In genomic region chr9:706073-706472, GRCh38 we compare ENCODE assay signal across 10 cellular contexts.
DNase-seq lines count a peak whose midpoint lies in the region; ATAC-seq and TF ChIP-seq lines count a peak whose summit lies in the region.
"Had no signal": no experiment of that assay in that cellular context is flagged by ENCODE, and none has a peak within 500 bp of the region (broad histone marks: within the 10 kb centered on the region; RNA-seq: fewer than 3 reads in every experiment).

No MANE protein-coding gene starts in this region.

- H3K27me3 Mint-ChIP-seq in T-helper 1 cell treated with Interleukin-12 subunit alpha and Interleukin-12 subunit beta and Interleukin-4 antibody, amounts not matched to agents 30 μg/mL and 1 μg/mL, for 36 hours (ENCODE audit: low read depth) = peaks cover 17% of the 10 kb centered on the region
- peaks cover 15% of the 10 kb centered on the region for H3K27me3 Mint-ChIP-seq in activated naive CD8-positive, alpha-beta T cell treated with anti-CD3 and anti-CD28 coated beads, Interleukin-2, amount 50 U/mL, for 24 hours
- H3K27me3 Mint-ChIP-seq in stimulated activated naive CD8-positive, alpha-beta T cell treated with anti-CD3 and anti-CD28 coated beads, Interleukin-15, amount 100 ng/mL, for 72 hours = peaks cover 21% of the 10 kb centered on the region

- H3K9me3 Mint-ChIP-seq in T-helper 1 cell treated with Interleukin-12 subunit alpha and Interleukin-12 subunit beta and Interleukin-4 antibody, amounts not matched to agents 30 μg/mL and 1 μg/mL, for 36 hours = no peaks in the 10 kb centered on the region
- no peaks in the 10 kb centered on the region for H3K9me3 Mint-ChIP-seq in activated naive CD8-positive, alpha-beta T cell treated with anti-CD3 and anti-CD28 coated beads, Interleukin-2, amount 50 U/mL, for 24 hours
- H3K9me3 Mint-ChIP-seq in stimulated activated naive CD8-positive, alpha-beta T cell treated with anti-CD3 and anti-CD28 coated beads, Interleukin-15, amount 100 ng/mL, for 72 hours = no peaks in the 10 kb centered on the region

- peaks cover 16% of the 10 kb centered on the region for H3K4me1 Mint-ChIP-seq in T-helper 1 cell treated with Interleukin-12 subunit alpha and Interleukin-12 subunit beta and Interleukin-4 antibody, amounts not matched to agents 30 μg/mL and 1 μg/mL, for 36 hours (ENCODE audit: low read depth)
- peaks cover 14% of the 10 kb centered on the region for H3K4me1 Mint-ChIP-seq in activated naive CD8-positive, alpha-beta T cell treated with anti-CD3 and anti-CD28 coated beads, Interleukin-2, amount 50 U/mL, for 24 hours
- peaks cover 11% of the 10 kb centered on the region for H3K4me1 Mint-ChIP-seq in stimulated activated naive CD8-positive, alpha-beta T cell treated with anti-CD3 and anti-CD28 coated beads, Interleukin-15, amount 100 ng/mL, for 72 hours

- H3K9me3 ChIP-seq in left lung = no peaks in the 10 kb centered on the region

- no peak overlapping the region for H3K27ac Mint-ChIP-seq in T-helper 1 cell treated with Interleukin-12 subunit alpha and Interleukin-12 subunit beta and Interleukin-4 antibody, amounts not matched to agents 30 μg/mL and 1 μg/mL, for 36 hours
- H3K27ac Mint-ChIP-seq in activated naive CD8-positive, alpha-beta T cell treated with anti-CD3 and anti-CD28 coated beads, Interleukin-2, amount 50 U/mL, for 24 hours = peak overlapping the region; percentile 97
- H3K27ac Mint-ChIP-seq in stimulated activated naive CD8-positive, alpha-beta T cell treated with anti-CD3 and anti-CD28 coated beads, Interleukin-15, amount 100 ng/mL, for 72 hours = peak overlapping the region in 1 of 2 donors; percentile 94

- no peaks in the 10 kb centered on the region for H3K27me3 ChIP-seq in left lung
- H3K27me3 ChIP-seq: cardiac muscle cell had no signal

- H3K36me3 Mint-ChIP-seq in T-helper 1 cell treated with Interleukin-12 subunit alpha and Interleukin-12 subunit beta and Interleukin-4 antibody, amounts not matched to agents 30 μg/mL and 1 μg/mL, for 36 hours (ENCODE audit: low read depth) = no peaks in the 10 kb centered on the region
- H3K36me3 Mint-ChIP-seq in activated naive CD8-positive, alpha-beta T cell treated with anti-CD3 and anti-CD28 coated beads, Interleukin-2, amount 50 U/mL, for 24 hours (ENCODE audit: low read depth) = peaks cover 4% of the 10 kb centered on the region

- H3K27ac ChIP-seq in left lung = no peak overlapping the region

- peaks cover 0 to 4% of the 10 kb centered on the region in 2 donors for H3K36me3 ChIP-seq in left lung
- H3K36me3 ChIP-seq: cardiac muscle cell had no signal

- H3K4me3 Mint-ChIP-seq in T-helper 1 cell treated with Interleukin-12 subunit alpha and Interleukin-12 subunit beta and Interleukin-4 antibody, amounts not matched to agents 30 μg/mL and 1 μg/mL, for 36 hours = peak overlapping the region; percentile 88
- H3K4me3 Mint-ChIP-seq in activated naive CD8-positive, alpha-beta T cell treated with anti-CD3 and anti-CD28 coated beads, Interleukin-2, amount 50 U/mL, for 24 hours = peak overlapping the region; percentile 93
- H3K4me3 Mint-ChIP-seq in stimulated activated naive CD8-positive, alpha-beta T cell treated with anti-CD3 and anti-CD28 coated beads, Interleukin-15, amount 100 ng/mL, for 72 hours = peak overlapping the region; percentile 91 to 93

- ATAC-seq in activated naive CD8-positive, alpha-beta T cell treated with anti-CD3 and anti-CD28 coated beads, Interleukin-2, amount 50 U/mL, for 24 hours = no peak
- no peak for ATAC-seq in left lung
- no peak for ATAC-seq in stimulated activated naive CD8-positive, alpha-beta T cell treated with anti-CD3 and anti-CD28 coated beads, Interleukin-15, amount 100 ng/mL, for 72 hours
- ATAC-seq in GM21529 (IDR thresholded peaks at IDR 0.05; ENCODE audit: unreplicated experiment) = no peak

- DNase-seq in T-helper 1 cell (no peak), left lung (no peak), GM03348 (ENCODE audit: low spot score) (no peak), NCI-H2227 (lab: John Stamatoyannopoulos, UW; ENCODE audit: unreplicated experiment) (no peak)
- DNase-seq in activated naive CD8-positive, alpha-beta T cell treated with anti-CD3 and anti-CD28 coated beads, Interleukin-2, amount 50 U/mL, for 24 hours = no peak
- no peak for DNase-seq in stimulated activated naive CD8-positive, alpha-beta T cell treated with anti-CD3 and anti-CD28 coated beads, Interleukin-15, amount 100 ng/mL, for 72 hours
- DNase-seq: NCI-H1436 treated with DMSO at 0.1 percent for 48 hours had no signal

- intact Hi-C loops in left lung (cut with DNase I) = no loop called here

- H3K4me3 ChIP-seq in left lung = peak overlapping the region; percentile 38 to 45

- H3K4me1 ChIP-seq in left lung = peaks cover 7 to 25% of the 10 kb centered on the region in 2 donors

- TF ChIP-seq CTCF in left lung (IDR thresholded peaks at IDR 0.05) = no peak
